1 cellular context compared by ENCODE assay signal in the genomic region with DNA sequence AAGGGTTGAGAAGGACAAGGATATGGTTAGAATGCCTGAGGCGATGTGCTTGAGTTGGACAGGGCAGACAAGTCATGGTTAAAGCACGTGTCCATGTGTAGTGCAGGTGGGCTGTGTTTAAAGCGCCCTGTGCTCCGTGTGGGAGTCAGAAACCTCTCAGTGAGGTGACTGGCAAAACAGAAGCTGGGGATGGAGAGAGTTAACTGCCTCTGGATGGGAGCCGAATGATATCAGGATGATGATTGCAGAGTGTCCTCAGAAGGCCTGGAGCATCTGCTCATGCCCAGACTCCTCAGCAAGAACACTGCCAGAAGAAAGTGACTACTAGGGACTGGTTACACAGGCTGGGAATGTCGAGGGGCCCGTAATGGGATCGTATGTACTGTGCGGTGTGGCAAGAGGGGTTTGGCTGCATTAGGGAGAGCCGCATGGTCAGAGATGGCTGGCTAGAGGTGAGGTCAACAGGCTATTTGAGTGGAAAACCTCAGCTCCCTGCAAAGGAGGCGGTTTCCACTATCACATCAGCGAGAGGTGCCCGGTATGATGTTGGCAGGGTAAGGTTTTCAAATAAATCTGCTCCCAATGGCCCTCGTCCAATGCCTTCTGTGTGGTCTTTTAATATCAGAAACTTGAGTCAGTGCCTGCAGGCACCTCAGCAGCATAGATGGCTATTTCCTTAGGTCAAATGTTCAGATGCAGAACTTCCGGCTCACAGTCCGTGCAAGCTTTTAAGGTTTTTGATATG.
TF ChIP-seq lines count a peak whose summit lies in the region.

No MANE protein-coding gene starts in this region.

TF ChIP-seq in SK-N-SH, 30 proteins besides CTCF, POLR2A, EP300 and RAD21 (continued from another document):
- TF ChIP-seq MAX (IDR thresholded peaks at IDR 0.05; ENCODE audit: low read depth) = 0 out of 2 replicates have a peak, but pooled peaks have one; percentile 9
- TF ChIP-seq JUND (IDR thresholded peaks at IDR 0.05) = 0 out of 2 replicates have a peak, but pooled peaks have one; percentile 19
- TF ChIP-seq, protein P1, sequence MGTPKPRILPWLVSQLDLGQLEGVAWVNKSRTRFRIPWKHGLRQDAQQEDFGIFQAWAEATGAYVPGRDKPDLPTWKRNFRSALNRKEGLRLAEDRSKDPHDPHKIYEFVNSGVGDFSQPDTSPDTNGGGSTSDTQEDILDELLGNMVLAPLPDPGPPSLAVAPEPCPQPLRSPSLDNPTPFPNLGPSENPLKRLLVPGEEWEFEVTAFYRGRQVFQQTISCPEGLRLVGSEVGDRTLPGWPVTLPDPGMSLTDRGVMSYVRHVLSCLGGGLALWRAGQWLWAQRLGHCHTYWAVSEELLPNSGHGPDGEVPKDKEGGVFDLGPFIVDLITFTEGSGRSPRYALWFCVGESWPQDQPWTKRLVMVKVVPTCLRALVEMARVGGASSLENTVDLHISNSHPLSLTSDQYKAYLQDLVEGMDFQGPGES (IDR thresholded peaks at IDR 0.05; ENCODE audit: low read depth, low read length) = no peak
- TF ChIP-seq MXI1 (IDR thresholded peaks at IDR 0.05; ENCODE audit: low read depth, low read length) = no peak
- no peak for TF ChIP-seq EZH2phosphoT487 (IDR thresholded peaks at IDR 0.05; ENCODE audit: borderline replicate concordance, low read depth)
- TF ChIP-seq NFIC (IDR thresholded peaks at IDR 0.05; ENCODE audit: borderline replicate concordance) = peak; percentile 72
- no peak for TF ChIP-seq SIN3A (IDR thresholded peaks at IDR 0.05; ENCODE audit: borderline replicate concordance, low read depth, low read length)
- TF ChIP-seq FOXJ3 (CRISPR knock-in tag; IDR thresholded peaks at IDR 0.05) = no peak
- TF ChIP-seq, protein P2, sequence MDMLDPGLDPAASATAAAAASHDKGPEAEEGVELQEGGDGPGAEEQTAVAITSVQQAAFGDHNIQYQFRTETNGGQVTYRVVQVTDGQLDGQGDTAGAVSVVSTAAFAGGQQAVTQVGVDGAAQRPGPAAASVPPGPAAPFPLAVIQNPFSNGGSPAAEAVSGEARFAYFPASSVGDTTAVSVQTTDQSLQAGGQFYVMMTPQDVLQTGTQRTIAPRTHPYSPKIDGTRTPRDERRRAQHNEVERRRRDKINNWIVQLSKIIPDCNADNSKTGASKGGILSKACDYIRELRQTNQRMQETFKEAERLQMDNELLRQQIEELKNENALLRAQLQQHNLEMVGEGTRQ (IDR thresholded peaks at IDR 0.05; ENCODE audit: borderline replicate concordance, low read depth, low read length) = no peak
- no peak for TF ChIP-seq RFX5 (IDR thresholded peaks at IDR 0.05; ENCODE audit: low read length)
- peak; percentile 38 for TF ChIP-seq TCF12 (IDR thresholded peaks at IDR 0.05)
TF ChIP-seq in SK-N-SH: peak in this region for 5.
